Comparison of ENCODE assay signal across 13 cellular contexts in the genomic region with DNA sequence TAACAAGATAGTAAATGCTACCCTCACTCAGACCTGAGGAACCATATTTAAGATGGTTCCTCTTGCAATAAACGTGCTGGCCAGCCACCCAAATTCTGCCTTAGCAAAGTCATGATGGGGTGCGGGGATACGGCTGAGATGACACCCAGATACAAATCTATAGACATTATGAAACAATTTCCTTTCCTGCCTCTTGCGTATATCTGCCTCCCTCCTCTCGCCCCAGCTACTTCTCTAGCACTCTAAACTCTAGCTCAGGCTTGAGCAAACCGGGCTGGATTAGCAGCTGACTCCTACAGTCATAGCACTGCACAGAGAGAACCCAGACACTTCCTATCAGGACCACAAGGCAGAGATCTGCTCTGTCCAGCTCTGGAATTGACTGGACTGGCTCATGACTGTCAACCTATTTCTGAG. TPM values are rescaled to one million over a fixed set of nuclear protein-coding genes. Genes with fewer than 3 reads are reported as not detected.
DNase-seq lines count a peak whose midpoint lies in the region; ATAC-seq and TF ChIP-seq lines count a peak whose summit lies in the region.
"Had no signal": no experiment of that assay in that cellular context is flagged by ENCODE, and none has a peak within 500 bp of the region (broad histone marks: within the 10 kb centered on the region; RNA-seq: fewer than 3 reads in every experiment).

No MANE protein-coding gene starts in this region.

- no peak overlapping the region for H3K4me3 ChIP-seq in KMS-11 (IDR thresholded peaks at IDR 0.05; ENCODE audit: insufficient read depth, low read depth, low read length)
- H3K4me3 ChIP-seq in hepatocyte = no peak overlapping the region
- H3K4me3 ChIP-seq: coronary artery, K562, Peyer's patch had no signal

- H3K27ac ChIP-seq in KMS-11 (peak overlapping the region; percentile 83; the same call in 1 of the 2 replicates), hepatocyte (no peak overlapping the region)
- H3K27ac ChIP-seq: coronary artery, Peyer's patch had no signal

- TF ChIP-seq CTCF in KMS-11 (conservative IDR thresholded peaks at IDR 0.05; ENCODE audit: low read depth, low read length) = no peak
- no peak for TF ChIP-seq CTCF in hepatocyte (IDR thresholded peaks at IDR 0.05; ENCODE audit: poor library complexity)
- TF ChIP-seq CTCF in glutamatergic neuron (IDR thresholded peaks at IDR 0.05; ENCODE audit: partially characterized antibody, unreplicated experiment) = no peak

- peaks cover 5 to 7% of the 10 kb centered on the region in 2 donors for H3K4me1 Mint-ChIP-seq in stimulated activated naive B cell treated with anti-CD40 and anti-IgM and Interleukin-4, amounts not matched to agents 10 μg/mL and 1 μg/mL and 100 μg/mL, for 72 hours
- H3K4me1 Mint-ChIP-seq in glutamatergic neuron (ENCODE audit: low read depth, unreplicated experiment) = peaks cover 5% of the 10 kb centered on the region

- H3K79me2 ChIP-seq in KMS-11 (ENCODE audit: insufficient read depth, low read depth) = no peaks in the 10 kb centered on the region
- H3K79me2 ChIP-seq in hepatocyte = no peaks in the 10 kb centered on the region

- H2AFZ ChIP-seq in KMS-11 (ENCODE audit: low read depth) (no peak overlapping the region), hepatocyte (no peak overlapping the region)

- H3K4me3 Mint-ChIP-seq in stimulated activated naive B cell treated with anti-CD40 and anti-IgM and Interleukin-4, amounts not matched to agents 10 μg/mL and 1 μg/mL and 100 μg/mL, for 72 hours = no peak overlapping the region
- no peak overlapping the region for H3K4me3 Mint-ChIP-seq in glutamatergic neuron (ENCODE audit: unreplicated experiment)
- H3K4me3 Mint-ChIP-seq: immature natural killer cell had no signal

- no peaks in the 10 kb centered on the region for H3K9me2 ChIP-seq in hepatocyte (replicated peaks; ENCODE audit: insufficient read depth)

- H3K9me3 ChIP-seq in hepatocyte (ENCODE audit: low read depth) = no peaks in the 10 kb centered on the region
- H3K9me3 ChIP-seq: Peyer's patch had no signal

- peak; percentile 99 for DNase-seq in SIG-M5 treated with dmso at 0.1 percent for 504 hours (lab: John Stamatoyannopoulos, UW; ENCODE audit: unreplicated experiment)
- peak; percentile 36 for DNase-seq in hepatocyte (ENCODE audit: low spot score)
- DNase-seq in stimulated activated naive B cell treated with anti-CD40 and anti-IgM and Interleukin-4, amounts not matched to agents 10 μg/mL and 1 μg/mL and 100 μg/mL, for 72 hours = no peak
- DNase-seq in glutamatergic neuron = no peak
- no peak for DNase-seq in NCI-H187 (lab: John Stamatoyannopoulos, UW)
- DNase-seq: immature natural killer cell, NCI-H2171, T1000 had no signal

- ATAC-seq in stimulated activated naive B cell treated with anti-CD40 and anti-IgM and Interleukin-4, amounts not matched to agents 10 μg/mL and 1 μg/mL and 100 μg/mL, for 72 hours (replicated peaks) = peak; percentile 56 to 79
- ATAC-seq in GM18867 (IDR thresholded peaks at IDR 0.05; ENCODE audit: unreplicated experiment) = no peak
- ATAC-seq: K562 had no signal

- H3K36me3 Mint-ChIP-seq in stimulated activated naive B cell treated with anti-CD40 and anti-IgM and Interleukin-4, amounts not matched to agents 10 μg/mL and 1 μg/mL and 100 μg/mL, for 72 hours = no peaks in the 10 kb centered on the region
- H3K36me3 Mint-ChIP-seq in glutamatergic neuron (ENCODE audit: unreplicated experiment) = peaks cover 10% of the 10 kb centered on the region

- H3K27ac Mint-ChIP-seq in stimulated activated naive B cell treated with anti-CD40 and anti-IgM and Interleukin-4, amounts not matched to agents 10 μg/mL and 1 μg/mL and 100 μg/mL, for 72 hours = no peak overlapping the region
- H3K27ac Mint-ChIP-seq in glutamatergic neuron (ENCODE audit: unreplicated experiment) = no peak overlapping the region
- H3K27ac Mint-ChIP-seq: immature natural killer cell had no signal

- 66% methylated on average over 6 of the region's 6 CpGs for WGBS in hepatocyte (ENCODE audit: low lambda C conversion rate, missing lambda C conversion rate)

- H3K9ac ChIP-seq in KMS-11 = no peak overlapping the region

- H3K27me3 ChIP-seq in KMS-11 (ENCODE audit: insufficient read depth, low read depth) (no peaks in the 10 kb centered on the region), hepatocyte (peaks cover 7% of the 10 kb centered on the region)
- H3K27me3 ChIP-seq: Peyer's patch had no signal

- no peaks in the 10 kb centered on the region for H3K9me3 Mint-ChIP-seq in stimulated activated naive B cell treated with anti-CD40 and anti-IgM and Interleukin-4, amounts not matched to agents 10 μg/mL and 1 μg/mL and 100 μg/mL, for 72 hours
- no peaks in the 10 kb centered on the region for H3K9me3 Mint-ChIP-seq in glutamatergic neuron (ENCODE audit: unreplicated experiment)

- peak overlapping the region; percentile 69; the same call in 1 of the 2 replicates for H3K4me2 ChIP-seq in KMS-11
- no peak overlapping the region for H3K4me2 ChIP-seq in hepatocyte

- peaks cover 18 to 24% of the 10 kb centered on the region in 2 donors for H3K27me3 Mint-ChIP-seq in stimulated activated naive B cell treated with anti-CD40 and anti-IgM and Interleukin-4, amounts not matched to agents 10 μg/mL and 1 μg/mL and 100 μg/mL, for 72 hours
- H3K27me3 Mint-ChIP-seq in glutamatergic neuron (ENCODE audit: unreplicated experiment) = peaks cover 2% of the 10 kb centered on the region

- no peaks in the 10 kb centered on the region for H4K20me1 ChIP-seq in KMS-11 (ENCODE audit: insufficient read depth)
- H4K20me1 ChIP-seq in hepatocyte (ENCODE audit: insufficient read depth, poor library complexity, severe bottlenecking) = no peaks in the 10 kb centered on the region

- H3K36me3 ChIP-seq in KMS-11 (ENCODE audit: insufficient read depth) (no peaks in the 10 kb centered on the region), hepatocyte (replicated peaks; ENCODE audit: insufficient read depth, low read depth) (no peaks in the 10 kb centered on the region)
- H3K36me3 ChIP-seq: Peyer's patch had no signal

- H3K4me1 ChIP-seq in KMS-11 (ENCODE audit: low read depth, poor library complexity, severe bottlenecking) (peaks cover 50% of the 10 kb centered on the region), hepatocyte (ENCODE audit: insufficient read depth) (no peaks in the 10 kb centered on the region)

RNA-seq across cellular contexts. Expression of gene CD300LF, which starts 22.3 kb away (rescaled TPM):
- total RNA-seq in hepatocyte (0.32 TPM in 1 of 2 replicates, not detected in the other), glutamatergic neuron (ENCODE audit: unreplicated experiment) (not detected)
- 0.44 and 0.85 TPM in 2 replicates for polyA plus RNA-seq in hepatocyte
- total RNA-seq: K562 had no signal
- polyA plus RNA-seq: K562 had no signal

RNA-seq across cellular contexts. Expression of gene RAB37, which starts 46.6 kb away (rescaled TPM):
- total RNA-seq in hepatocyte = 5.9 and 6.1 TPM in 2 replicates
- 7.0 and 11.8 TPM in 2 replicates for polyA plus RNA-seq in hepatocyte
- total RNA-seq in glutamatergic neuron (ENCODE audit: unreplicated experiment) = 2.1 TPM

RNA-seq across cellular contexts. Expression of gene NHERF1, which starts 58.0 kb away (rescaled TPM):
- total RNA-seq in hepatocyte = 263 and 269 TPM in 2 replicates
- polyA plus RNA-seq in hepatocyte = 712 and 763 TPM in 2 replicates
- 26.9 TPM for total RNA-seq in glutamatergic neuron (ENCODE audit: unreplicated experiment)

Comparison
In these comparisons a context has a peak if more than half of its experiments do, and no peak if none do; other contexts are left out.
1. DNase-seq: peak in SIG-M5 treated with dmso at 0.1 percent for 504 hours (single experiment) and hepatocyte (single experiment); none in stimulated activated naive B cell treated with anti-CD40 and anti-IgM and Interleukin-4, amounts not matched to agents 10 μg/mL and 1 μg/mL and 100 μg/mL, for 72 hours (single experiment), glutamatergic neuron (single experiment) and NCI-H187 (0 of 2).